Comparison of ENCODE assay signal across 17 cellular contexts in the genomic region with DNA sequence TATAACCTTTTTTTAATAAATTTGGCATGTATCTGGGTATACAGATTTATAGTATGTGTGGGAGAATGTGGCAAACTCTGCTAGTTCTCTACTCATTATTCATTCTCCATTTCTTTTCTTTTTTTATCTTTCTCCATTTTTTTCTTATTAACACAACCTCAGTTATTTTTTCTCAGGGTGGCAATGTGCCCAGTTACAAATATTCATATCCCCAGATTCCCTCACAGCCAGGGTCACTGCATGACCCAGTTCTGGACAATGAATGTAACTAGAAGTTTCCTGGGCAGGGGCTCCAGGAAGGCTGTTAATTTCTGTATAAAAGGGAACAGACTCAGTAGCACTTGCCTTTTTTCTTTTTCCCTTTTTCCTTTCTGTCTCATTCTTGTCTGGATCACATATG.
A peak's percentile ranks its signal among the peaks of the same experiment; 100 is the strongest.
DNase-seq lines count a peak whose midpoint lies in the region; FAIRE-seq and TF ChIP-seq lines count a peak whose summit lies in the region.
"Had no signal": no experiment of that assay in that cellular context is flagged by ENCODE, and none has a peak within 500 bp of the region (broad histone marks: within the 10 kb centered on the region; RNA-seq: fewer than 3 reads in every experiment).

No MANE protein-coding gene starts in this region.

- FAIRE-seq in endothelial cell of umbilical vein (lab: Jason Lieb, UNC), result no peak

- H3K27ac ChIP-seq in endothelial cell of umbilical vein (ENCODE audit: insufficient read depth, low read depth, low read length), result no peak overlapping the region
- no peak overlapping the region for H3K27ac ChIP-seq in SJCRH30
- H3K27ac ChIP-seq: Peyer's patch had no signal

- no peaks in the 10 kb centered on the region for H4K20me1 ChIP-seq in endothelial cell of umbilical vein (replicated peaks; ENCODE audit: control insufficient read depth, extremely low read depth, insufficient read depth, low read length)

- H3K36me3 Mint-ChIP-seq in activated naive CD4-positive, alpha-beta T cell treated with anti-CD3 and anti-CD28 coated beads, Interleukin-2, amount 50 U/mL, for 24 hours, result peaks cover 30% of the 10 kb centered on the region
- peaks cover 41% of the 10 kb centered on the region for H3K36me3 Mint-ChIP-seq in activated T-helper 1 cell treated with anti-CD3 and anti-CD28 coated beads, Interleukin-12 subunit alpha, Interleukin-12 subunit beta, Interleukin-2, Interleukin-4 antibody, amounts not matched to agents 30 ng/mL and 10 ng/mL and 1 ng/mL, durations not matched to agents 14 hours and 24 hours and 36 hours (ENCODE audit: low read depth)

- H3K9me1 ChIP-seq in endothelial cell of umbilical vein (replicated peaks; ENCODE audit: control insufficient read depth, extremely low read depth, insufficient read depth, low read length), result no peaks in the 10 kb centered on the region

- CTCF ChIA-PET in endothelial cell of umbilical vein (lab: Charles Lee), result interaction anchor here (1.7 kb wide), 1 partner anchor 9 kb away, joined by 5 read pairs; no protein-coding TSS in a partner anchor

- H3K4me1 ChIP-seq in endothelial cell of umbilical vein (ENCODE audit: control insufficient read depth, extremely low read depth, insufficient read depth, low read length), result no peaks in the 10 kb centered on the region
- H3K4me1 ChIP-seq in SJCRH30, result no peaks in the 10 kb centered on the region

- no TSS peak for BruUV-seq in endothelial cell of umbilical vein (replicated peaks; lab: Mats Ljungman, UMichigan)

- H3K9ac ChIP-seq in endothelial cell of umbilical vein (replicated peaks; ENCODE audit: extremely low read depth, insufficient read depth, low read length), result no peak overlapping the region

- no peak for TF ChIP-seq POLR2A in endothelial cell of umbilical vein (IDR thresholded peaks at IDR 0.05; ENCODE audit: low read depth, low read length)

- H3K4me3 Mint-ChIP-seq in activated naive CD4-positive, alpha-beta T cell treated with anti-CD3 and anti-CD28 coated beads, Interleukin-2, amount 50 U/mL, for 24 hours, result peak overlapping the region; percentile 65
- peak overlapping the region; percentile 31 for H3K4me3 Mint-ChIP-seq in activated T-helper 1 cell treated with anti-CD3 and anti-CD28 coated beads, Interleukin-12 subunit alpha, Interleukin-12 subunit beta, Interleukin-2, Interleukin-4 antibody, amounts not matched to agents 30 ng/mL and 10 ng/mL and 1 ng/mL, durations not matched to agents 14 hours and 24 hours and 36 hours

- peaks cover 23% of the 10 kb centered on the region for H3K9me3 Mint-ChIP-seq in activated naive CD4-positive, alpha-beta T cell treated with anti-CD3 and anti-CD28 coated beads, Interleukin-2, amount 50 U/mL, for 24 hours
- peaks cover 40% of the 10 kb centered on the region for H3K9me3 Mint-ChIP-seq in activated T-helper 1 cell treated with anti-CD3 and anti-CD28 coated beads, Interleukin-12 subunit alpha, Interleukin-12 subunit beta, Interleukin-2, Interleukin-4 antibody, amounts not matched to agents 30 ng/mL and 10 ng/mL and 1 ng/mL, durations not matched to agents 14 hours and 24 hours and 36 hours

- TF ChIP-seq CTCF in endothelial cell of umbilical vein (IDR thresholded peaks at IDR 0.05; ENCODE audit: extremely low read depth in 1 of 2, insufficient read depth in 1 of 2, low read depth in 1 of 2, low read length in 2 of 2), result no peak

- H3K4me2 ChIP-seq in endothelial cell of umbilical vein (ENCODE audit: insufficient read depth, low read length), result no peak overlapping the region

- DNase-seq in activated naive CD4-positive, alpha-beta T cell treated with anti-CD3 and anti-CD28 coated beads, Interleukin-2, amount 50 U/mL, for 16 hours, result no peak
- no peak for DNase-seq in activated T-helper 1 cell treated with anti-CD3 and anti-CD28 coated beads, Interleukin-12 subunit alpha, Interleukin-12 subunit beta, Interleukin-2, Interleukin-4 antibody, amounts not matched to agents 30 ng/mL and 10 ng/mL and 1 ng/mL, durations not matched to agents 14 hours and 24 hours and 36 hours (ENCODE audit: low spot score)
- DNase-seq in endothelial cell of umbilical vein (ENCODE audit: low read depth, low spot score) (peak; percentile 51), SW 1271 (lab: John Stamatoyannopoulos, UW) (no peak), SJCRH30 (no peak), OCI-M1 (lab: John Stamatoyannopoulos, UW) (no peak)
- DNase-seq: activated CD4-positive, alpha-beta T cell treated with anti-CD3 and anti-CD28 coated beads for 4 hours; activated T-cell treated with anti-CD3 and anti-CD28 coated beads, Interleukin-2, amount 50 U/mL, for 48 hours; anterior cingulate cortex; Caco-2; cerebellar nuclear complex; effector memory CD4-positive, alpha-beta T cell; EL; NCI-H187 treated with DMSO at 0.1 percent for 48 hours; Peyer's patch; spleen had no signal

- no peaks in the 10 kb centered on the region for H3K79me2 ChIP-seq in endothelial cell of umbilical vein (ENCODE audit: control insufficient read depth, insufficient read depth, low read length)

- peaks cover 50% of the 10 kb centered on the region for H3K4me1 Mint-ChIP-seq in activated naive CD4-positive, alpha-beta T cell treated with anti-CD3 and anti-CD28 coated beads, Interleukin-2, amount 50 U/mL, for 24 hours
- H3K4me1 Mint-ChIP-seq in activated T-helper 1 cell treated with anti-CD3 and anti-CD28 coated beads, Interleukin-12 subunit alpha, Interleukin-12 subunit beta, Interleukin-2, Interleukin-4 antibody, amounts not matched to agents 30 ng/mL and 10 ng/mL and 1 ng/mL, durations not matched to agents 14 hours and 24 hours and 36 hours (ENCODE audit: low read depth), result peaks cover 44% of the 10 kb centered on the region

- dilution Hi-C loops in endothelial cell of umbilical vein (cut with MboI; ENCODE audit: extremely low pct_ligation_motif_present, low sequenced_read_pairs), result no loop called here

- H3K36me3 ChIP-seq in endothelial cell of umbilical vein (ENCODE audit: control insufficient read depth in 2 of 2, extremely low read depth in 1 of 2, insufficient read depth in 2 of 2, low read length in 2 of 2) (no peaks in the 10 kb centered on the region), SJCRH30 (no peaks in the 10 kb centered on the region)
- H3K36me3 ChIP-seq: Peyer's patch, spleen had no signal

- POLR2A ChIA-PET in endothelial cell of umbilical vein (lab: Charles Lee), result no interaction called here

- H2AFZ ChIP-seq in endothelial cell of umbilical vein (ENCODE audit: low read depth, low read length), result no peak overlapping the region

- H3K27ac Mint-ChIP-seq in activated naive CD4-positive, alpha-beta T cell treated with anti-CD3 and anti-CD28 coated beads, Interleukin-2, amount 50 U/mL, for 24 hours, result peak overlapping the region; percentile 83
- H3K27ac Mint-ChIP-seq in activated T-helper 1 cell treated with anti-CD3 and anti-CD28 coated beads, Interleukin-12 subunit alpha, Interleukin-12 subunit beta, Interleukin-2, Interleukin-4 antibody, amounts not matched to agents 30 ng/mL and 10 ng/mL and 1 ng/mL, durations not matched to agents 14 hours and 24 hours and 36 hours, result peak overlapping the region; percentile 71

- H3K9me3 ChIP-seq in endothelial cell of umbilical vein (replicated peaks; ENCODE audit: control insufficient read depth, insufficient read depth, low read length) (no peaks in the 10 kb centered on the region), SJCRH30 (replicated peaks) (0 out of 2 replicates have a peak, but pooled peaks cover 2% of the 10 kb centered on the region)

- H3K27me3 Mint-ChIP-seq in activated naive CD4-positive, alpha-beta T cell treated with anti-CD3 and anti-CD28 coated beads, Interleukin-2, amount 50 U/mL, for 24 hours, result no peaks in the 10 kb centered on the region
- H3K27me3 Mint-ChIP-seq in activated T-helper 1 cell treated with anti-CD3 and anti-CD28 coated beads, Interleukin-12 subunit alpha, Interleukin-12 subunit beta, Interleukin-2, Interleukin-4 antibody, amounts not matched to agents 30 ng/mL and 10 ng/mL and 1 ng/mL, durations not matched to agents 14 hours and 24 hours and 36 hours (ENCODE audit: insufficient read depth), result no peaks in the 10 kb centered on the region

- H3K27me3 ChIP-seq in endothelial cell of umbilical vein (ENCODE audit: control insufficient read depth in 2 of 2, insufficient read depth in 2 of 2, low read length in 2 of 2) (no peaks in the 10 kb centered on the region), SJCRH30 (no peaks in the 10 kb centered on the region)
- H3K27me3 ChIP-seq: Peyer's patch, spleen had no signal

- H3K4me3 ChIP-seq in endothelial cell of umbilical vein (replicated peaks in 1 of 3; ENCODE audit: insufficient read depth in 1 of 3, low read depth in 1 of 3, low read length in 3 of 3) (no peak overlapping the region), SJCRH30 (no peak overlapping the region)
- H3K4me3 ChIP-seq: Peyer's patch, spleen had no signal

- intact Hi-C loops in activated T-helper 1 cell treated with anti-CD3 and anti-CD28 coated beads, Interleukin-12 subunit alpha, Interleukin-12 subunit beta, Interleukin-2, Interleukin-4 antibody, amounts not matched to agents 30 ng/mL and 10 ng/mL and 1 ng/mL, durations not matched to agents 14 hours and 24 hours and 36 hours (cut with micrococcal nuclease), result loop anchor here (1.0 kb wide), 2 partner anchors 18 to 21 kb away; no protein-coding TSS in a partner anchor
- intact Hi-C loops in endothelial cell of umbilical vein (cut with micrococcal nuclease), result no loop called here

TF ChIP-seq in endothelial cell of umbilical vein, 7 proteins besides CTCF, POLR2A, EP300 and RAD21:
- TF ChIP-seq, protein P1, sequence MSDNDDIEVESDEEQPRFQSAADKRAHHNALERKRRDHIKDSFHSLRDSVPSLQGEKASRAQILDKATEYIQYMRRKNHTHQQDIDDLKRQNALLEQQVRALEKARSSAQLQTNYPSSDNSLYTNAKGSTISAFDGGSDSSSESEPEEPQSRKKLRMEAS (IDR thresholded peaks at IDR 0.05; ENCODE audit: insufficient read depth, insufficient read length), result no peak
- TF ChIP-seq EZH2 (IDR thresholded peaks at IDR 0.05; ENCODE audit: borderline replicate concordance, low read depth, low read length, severe bottlenecking) (no peak), JUN (IDR thresholded peaks at IDR 0.05; ENCODE audit: borderline replicate concordance, insufficient read depth, insufficient read length, low read depth) (no peak), MYC (IDR thresholded peaks at IDR 0.05; ENCODE audit: low read depth, low read length) (no peak), POLR2AphosphoS5 (IDR thresholded peaks at IDR 0.05; ENCODE audit: insufficient read depth, low read depth, low read length) (no peak), FOS (IDR thresholded peaks at IDR 0.05; ENCODE audit: borderline replicate concordance, insufficient read depth, low read length) (no peak), GATA2 (IDR thresholded peaks at IDR 0.05; ENCODE audit: insufficient read depth, insufficient read length, low read depth, low read length) (no peak)
